8 cellular contexts compared by ENCODE assay signal in the genomic region with DNA sequence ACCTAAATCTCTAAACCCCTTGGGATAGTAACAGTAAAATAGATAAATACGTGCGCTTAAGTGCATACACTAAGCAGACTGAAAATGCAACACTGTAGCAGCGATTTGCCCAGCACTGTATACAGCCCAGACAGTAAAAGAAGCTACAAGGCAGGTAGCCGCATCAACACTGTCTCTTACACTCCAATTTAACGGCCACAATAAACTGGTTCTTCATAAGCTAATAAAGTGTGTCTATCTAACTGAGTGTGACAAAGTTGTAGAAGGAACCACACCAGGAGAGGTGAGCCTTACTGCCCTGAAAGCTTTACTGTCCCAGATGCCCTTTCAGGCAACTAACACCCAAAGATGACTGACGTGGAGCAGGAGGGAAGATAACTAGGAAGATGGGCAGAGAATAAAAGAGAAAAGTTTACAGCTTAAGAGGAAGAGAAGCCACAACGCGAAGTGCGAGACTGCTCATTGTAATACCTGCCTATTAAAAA. TPM values are rescaled to one million over a fixed set of nuclear protein-coding genes. Genes with fewer than 3 reads are reported as not detected.
A peak's percentile ranks its signal among the peaks of the same experiment; 100 is the strongest.
DNase-seq lines count a peak whose midpoint lies in the region; ATAC-seq, FAIRE-seq and TF ChIP-seq lines count a peak whose summit lies in the region.

No MANE protein-coding gene starts in this region.

- H3K4me3 Mint-ChIP-seq in astrocyte (ENCODE audit: unreplicated experiment) = peak overlapping the region; percentile 99

- FAIRE-seq in astrocyte (lab: Jason Lieb, UNC) = no peak

- no peak overlapping the region for H3K23ac ChIP-seq in mesenchymal stem cell (ENCODE audit: low read length in 2 of 2)

- POLR2A ChIA-PET in HEK293T (lab: Yijun Ruan, JAX) = interaction anchor here (0.8 to 4.2 kb wide), 12 partner anchors 9 to 332 kb away, joined by 3 to 46 read pairs (median 5); a partner anchor contains a TSS

- peak overlapping the region; percentile 80 for H3K4me3 ChIP-seq in astrocyte (ENCODE audit: insufficient read depth, low read depth, low read length)
- H3K4me3 ChIP-seq in mesenchymal stem cell (ENCODE audit: insufficient read depth in 1 of 2, low read depth in 1 of 2, low read length in 2 of 2) = peak overlapping the region; percentile 89 to 94

- H3K14ac ChIP-seq in mesenchymal stem cell (ENCODE audit: low read length in 2 of 2) = no peak overlapping the region

- H3K27ac Mint-ChIP-seq in astrocyte (ENCODE audit: unreplicated experiment) = peak overlapping the region; percentile 80

- peaks cover 24% of the 10 kb centered on the region for H4K20me1 ChIP-seq in astrocyte (ENCODE audit: insufficient read depth, low read length)

- CTCF ChIA-PET in HEK293T (lab: Yijun Ruan, JAX) = interaction anchor here (1.5 kb wide), 1 partner anchor 41 kb away, joined by 9 read pairs; no protein-coding TSS in a partner anchor

- H2AK5ac ChIP-seq in mesenchymal stem cell (ENCODE audit: low read length, severe bottlenecking) = no peak overlapping the region

- H3K27me3 ChIP-seq in astrocyte (ENCODE audit: insufficient read depth, low read length) (no peaks in the 10 kb centered on the region), mesenchymal stem cell (ENCODE audit: control insufficient read depth in 1 of 2, insufficient read depth in 1 of 2, low read length in 2 of 2) (no peaks in the 10 kb centered on the region)

- H4K91ac ChIP-seq in mesenchymal stem cell (ENCODE audit: low read length) = no peak overlapping the region

- no peak for TF ChIP-seq CTCF in 22Rv1 (IDR thresholded peaks at IDR 0.05)
- TF ChIP-seq CTCF in astrocyte (IDR thresholded peaks at IDR 0.05; ENCODE audit: insufficient read depth, low read depth, low read length) = no peak

- H3K27me3 Mint-ChIP-seq in astrocyte (ENCODE audit: low read depth, unreplicated experiment) = no peaks in the 10 kb centered on the region

- H3K27ac ChIP-seq in 22Rv1 = peak overlapping the region; percentile 84
- H3K27ac ChIP-seq in astrocyte (ENCODE audit: low read depth, low read length) = peak overlapping the region; percentile 96
- H3K27ac ChIP-seq in mesenchymal stem cell (ENCODE audit: low read length, poor library complexity, severe bottlenecking) = peak overlapping the region; percentile 59

- no peak overlapping the region for H4K8ac ChIP-seq in mesenchymal stem cell (ENCODE audit: low read length)

- H3K36me3 ChIP-seq in astrocyte (ENCODE audit: insufficient read depth, low read length) (no peaks in the 10 kb centered on the region), mesenchymal stem cell (ENCODE audit: control insufficient read depth in 1 of 2, insufficient read depth in 2 of 2, low read depth in 1 of 2, low read length in 2 of 2) (peaks cover 0 to 10% of the 10 kb centered on the region in 2 experiments)

- H3K9me3 ChIP-seq in astrocyte (ENCODE audit: insufficient read depth, low read depth, low read length) = no peaks in the 10 kb centered on the region
- H3K9me3 ChIP-seq in mesenchymal stem cell (ENCODE audit: control insufficient read depth, low read length) = no peaks in the 10 kb centered on the region

- H3K4ac ChIP-seq in mesenchymal stem cell (ENCODE audit: low read depth in 1 of 2, low read length in 2 of 2) = peak overlapping the region in 1 of 2 experiments; percentile 3

- H3K4me2 ChIP-seq in astrocyte (ENCODE audit: low read length) (peak overlapping the region; percentile 91), mesenchymal stem cell (ENCODE audit: low read length, poor library complexity, severe bottlenecking) (peak overlapping the region; percentile 82)

- H2BK120ac ChIP-seq in mesenchymal stem cell (ENCODE audit: low read depth, low read length) = no peak overlapping the region

- peaks cover 16% of the 10 kb centered on the region for H3K4me1 Mint-ChIP-seq in astrocyte (ENCODE audit: low read depth, unreplicated experiment)

- no peaks in the 10 kb centered on the region for H3K9me3 Mint-ChIP-seq in astrocyte (ENCODE audit: unreplicated experiment)

- WGBS in mesenchymal stem cell = 31% methylated on average over 7 of the region's 9 CpGs

- peaks cover 18% of the 10 kb centered on the region for H3K4me1 ChIP-seq in astrocyte (ENCODE audit: insufficient read depth, low read length)
- H3K4me1 ChIP-seq in mesenchymal stem cell (ENCODE audit: control insufficient read depth, insufficient read depth, low read depth, low read length) = peaks cover 17% of the 10 kb centered on the region

- H3K79me2 ChIP-seq in astrocyte (ENCODE audit: insufficient read depth, low read length) = peaks cover 58% of the 10 kb centered on the region

- DNase-seq in HEK293T (ENCODE audit: extremely low spot score) = no peak
- DNase-seq in astrocyte (ENCODE audit: low read depth) = no peak
- no peak for DNase-seq in mesenchymal stem cell
- no peak for DNase-seq in G401 (ENCODE audit: low spot score)
- no peak for DNase-seq in anterior cingulate cortex (lab: John Stamatoyannopoulos, UW)

- H3K9ac ChIP-seq in astrocyte (ENCODE audit: low read length) (peak overlapping the region; percentile 96), mesenchymal stem cell (ENCODE audit: low read length) (peak overlapping the region; percentile 99)

- peak overlapping the region in 1 of 2 experiments; percentile 48 for H3K18ac ChIP-seq in mesenchymal stem cell (ENCODE audit: low read depth in 1 of 2, low read length in 2 of 2)

- in situ Hi-C loops in G401 (cut with HindIII; ENCODE audit: low sequenced_read_pairs) = loop anchor here (5.0 to 10.0 kb wide), 2 partner anchors 42 to 86 kb away; no protein-coding TSS in a partner anchor

- H3K79me1 ChIP-seq in mesenchymal stem cell (replicated peaks; ENCODE audit: low read length, poor library complexity, severe bottlenecking) = no peaks in the 10 kb centered on the region

- H2BK12ac ChIP-seq in mesenchymal stem cell (ENCODE audit: low read length in 2 of 2) = no peak overlapping the region

- no peak overlapping the region for H2AFZ ChIP-seq in astrocyte (ENCODE audit: low read depth, low read length)
- no peak overlapping the region for H2AFZ ChIP-seq in mesenchymal stem cell (ENCODE audit: low read depth, low read length)

- H3K36me3 Mint-ChIP-seq in astrocyte (ENCODE audit: low read depth, unreplicated experiment) = no peaks in the 10 kb centered on the region

- H2BK5ac ChIP-seq in mesenchymal stem cell (ENCODE audit: low read depth, low read length, poor library complexity, severe bottlenecking) = no peak overlapping the region

- H2BK15ac ChIP-seq in mesenchymal stem cell (ENCODE audit: low read depth, poor library complexity, severe bottlenecking) = no peak overlapping the region

- ATAC-seq in GM21825 (IDR thresholded peaks at IDR 0.05; ENCODE audit: unreplicated experiment) (no peak), GM21723 (IDR thresholded peaks at IDR 0.05; ENCODE audit: unreplicated experiment) (no peak)

TF ChIP-seq in HEK293T, 16 proteins besides CTCF, POLR2A, EP300 and RAD21:
- TF ChIP-seq, protein P1, sequence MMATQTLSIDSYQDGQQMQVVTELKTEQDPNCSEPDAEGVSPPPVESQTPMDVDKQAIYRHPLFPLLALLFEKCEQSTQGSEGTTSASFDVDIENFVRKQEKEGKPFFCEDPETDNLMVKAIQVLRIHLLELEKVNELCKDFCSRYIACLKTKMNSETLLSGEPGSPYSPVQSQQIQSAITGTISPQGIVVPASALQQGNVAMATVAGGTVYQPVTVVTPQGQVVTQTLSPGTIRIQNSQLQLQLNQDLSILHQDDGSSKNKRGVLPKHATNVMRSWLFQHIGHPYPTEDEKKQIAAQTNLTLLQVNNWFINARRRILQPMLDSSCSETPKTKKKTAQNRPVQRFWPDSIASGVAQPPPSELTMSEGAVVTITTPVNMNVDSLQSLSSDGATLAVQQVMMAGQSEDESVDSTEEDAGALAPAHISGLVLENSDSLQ (IDR thresholded peaks at IDR 0.05) = peak; percentile 81
- TF ChIP-seq BHLHE40 (IDR thresholded peaks at IDR 0.05; ENCODE audit: borderline replicate concordance) = no peak
- TF ChIP-seq L3MBTL2 (conservative IDR thresholded peaks at IDR 0.05) = no peak
- TF ChIP-seq CTBP1 (IDR thresholded peaks at IDR 0.05; ENCODE audit: borderline replicate concordance) = no peak
- TF ChIP-seq TARDBP (IDR thresholded peaks at IDR 0.05) = no peak
- no peak for TF ChIP-seq HDGF (IDR thresholded peaks at IDR 0.05; ENCODE audit: borderline replicate concordance)
- TF ChIP-seq ZNF384 (IDR thresholded peaks at IDR 0.05) = no peak
- TF ChIP-seq ARNT (IDR thresholded peaks at IDR 0.05) = no peak

RNA-seq across cellular contexts. Expression of a gene that starts 0.8 kb away (rescaled TPM):
- total RNA-seq in astrocyte = 56.2 and 59.2 TPM in 2 replicates
- polyA plus RNA-seq in mesenchymal stem cell (2013, experiment 1 of 2) = 64.9 TPM
- 65.2 TPM for polyA plus RNA-seq in mesenchymal stem cell (2013, experiment 2 of 2)
- 32.9 and 46.2 TPM in 2 replicates for total RNA-seq in G401 (2014; rRNA removed; shearing (Covaris generic))

RNA-seq across cellular contexts. Expression of a gene that starts 17.1 kb away (rescaled TPM):
- 6.2 and 7.5 TPM in 2 replicates for total RNA-seq in astrocyte
- 8.5 TPM for polyA plus RNA-seq in mesenchymal stem cell (2013, experiment 1 of 2)
- polyA plus RNA-seq in mesenchymal stem cell (2013, experiment 2 of 2) = 8.0 TPM
- total RNA-seq in G401 (2014; rRNA removed; shearing (Covaris generic)) = 5.5 and 10.5 TPM in 2 replicates
